In the genomic region with DNA sequence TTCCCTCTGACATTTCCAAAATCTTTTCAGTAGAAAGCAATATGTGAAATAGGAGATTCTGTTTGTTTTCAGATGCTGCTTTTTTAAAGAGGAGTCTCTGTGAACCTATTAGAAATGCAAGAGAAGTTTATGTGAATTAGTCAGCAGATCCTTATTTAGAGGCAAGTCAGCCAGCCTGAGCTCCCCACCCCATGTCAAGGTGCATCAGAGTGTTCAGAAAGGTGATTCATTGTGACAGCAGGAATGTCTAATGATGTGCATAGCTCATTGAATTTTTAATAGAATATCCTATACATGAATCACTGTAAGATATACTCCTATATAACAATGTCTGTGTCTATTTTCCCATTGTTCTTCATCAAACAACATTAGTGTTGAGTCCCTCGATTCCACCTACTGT, we compare ENCODE assay signal across 28 cellular contexts.
DNase-seq lines count a peak whose midpoint lies in the region; ATAC-seq, FAIRE-seq and TF ChIP-seq lines count a peak whose summit lies in the region.
"Had no signal": no experiment of that assay in that cellular context is flagged by ENCODE, and none has a peak within 500 bp of the region (broad histone marks: within the 10 kb centered on the region; RNA-seq: fewer than 3 reads in every experiment).

No MANE protein-coding gene starts in this region.

- no TSS peak for BruUV-seq in PC-3 (replicated peaks; lab: Mats Ljungman, UMichigan)

- DNase-seq in A172 (ENCODE audit: low spot score): peak; percentile 2
- peak; percentile 90 for DNase-seq in PC-3
- DNase-seq in bronchial epithelial cell (ENCODE audit: low read depth): peak; percentile 92
- peak; percentile 20 for DNase-seq in retinal pigment epithelial cell (ENCODE audit: low read depth)
- no peak for DNase-seq in NCI-H345 treated with DMSO at 0.1 percent for 48 hours (lab: John Stamatoyannopoulos, UW; ENCODE audit: unreplicated experiment)
- no peak for DNase-seq in spleen
- no peak for DNase-seq in activated gamma-delta T cell treated with Interleukin-2 at 50 U/mL for 16 hours
- DNase-seq: 8988T; AML-193; C1 segment of cervical spinal cord; CD8-positive, alpha-beta memory T cell; DMS53; GDM1; Kasumi-1; MG63; NCI-H1436 treated with DMSO at 0.1 percent for 48 hours; NCI-H2029 treated with DMSO at 0.1 percent for 48 hours; NCI-H226; NCI-H524; NCI-H774; NK-92 treated with Interleukin-12 subunit alpha and Interleukin-12 subunit beta, amount 100 ng/mL, for 24 hours; SHP77 treated with DMSO at 0.1 percent for 48 hours; SW 1271 had no signal

- H3K9ac ChIP-seq in PC-3 (ENCODE audit: low read length): no peak overlapping the region

- no peaks in the 10 kb centered on the region for H4K20me1 ChIP-seq in PC-3 (ENCODE audit: low read length)

- TF ChIP-seq POLR2A in spleen (IDR thresholded peaks at IDR 0.05): no peak

- no peak overlapping the region for H2AFZ ChIP-seq in PC-3 (ENCODE audit: low read length)
- H2AFZ ChIP-seq: GM23338 had no signal

- H3K9me2 ChIP-seq in PC-3 (replicated peaks; ENCODE audit: low read length): no peaks in the 10 kb centered on the region

- no peaks in the 10 kb centered on the region for H3K27me3 ChIP-seq in PC-3 (ENCODE audit: low read length)
- H3K27me3 ChIP-seq in bronchial epithelial cell (ENCODE audit: control insufficient read depth, insufficient read depth, low read length): no peaks in the 10 kb centered on the region
- H3K27me3 ChIP-seq in spleen (replicated peaks in 1 of 7): no peaks in the 10 kb centered on the region
- H3K27me3 ChIP-seq: MG63 had no signal

- no peaks in the 10 kb centered on the region for H3K79me2 ChIP-seq in PC-3 (ENCODE audit: low read length)

- POLR2A ChIA-PET in PC-3 (lab: Charles Lee; ENCODE audit: unreplicated experiment): no interaction called here

- H3K27ac ChIP-seq in PC-3 (ENCODE audit: low read length) (peak overlapping the region; percentile 44), spleen (no peak overlapping the region)
- H3K27ac ChIP-seq: SK-N-MC had no signal

- H3K9me3 ChIP-seq in PC-3 (ENCODE audit: low read length) (no peaks in the 10 kb centered on the region), spleen (no peaks in the 10 kb centered on the region)
- H3K9me3 ChIP-seq: HAP-1, MG63 had no signal

- H3K4me1 ChIP-seq in PC-3 (ENCODE audit: insufficient read depth, low read length) (peaks cover 13% of the 10 kb centered on the region; the same call in 1 of the 2 replicates), spleen (no peaks in the 10 kb centered on the region)
- H3K4me1 ChIP-seq: HAP-1 had no signal

- no peaks in the 10 kb centered on the region for H3K36me3 ChIP-seq in PC-3 (ENCODE audit: low read depth, low read length)
- no peaks in the 10 kb centered on the region for H3K36me3 ChIP-seq in bronchial epithelial cell (ENCODE audit: control insufficient read depth, insufficient read depth, low read length)
- no peaks in the 10 kb centered on the region for H3K36me3 ChIP-seq in spleen
- H3K36me3 ChIP-seq: HAP-1, MG63 had no signal

- 67 to 90% (median 76%) methylated on average over 1 of the region's 1 CpG for WGBS in spleen, 5 donors

- CTCF ChIA-PET in PC-3 (lab: Charles Lee): no interaction called here

- no peak overlapping the region for H3K4me3 ChIP-seq in PC-3 (ENCODE audit: low read length)
- no peak overlapping the region for H3K4me3 ChIP-seq in bronchial epithelial cell (ENCODE audit: low read depth, low read length)
- H3K4me3 ChIP-seq in retinal pigment epithelial cell (ENCODE audit: low read length): no peak overlapping the region
- H3K4me3 ChIP-seq in spleen: no peak overlapping the region
- H3K4me3 ChIP-seq: GM23338, HAP-1, MG63, SK-N-MC had no signal

- peak; percentile 99 for ATAC-seq in PC-3
- ATAC-seq: GM23338 had no signal

- no peak for TF ChIP-seq CTCF in PC-3 (conservative IDR thresholded peaks at IDR 0.05; ENCODE audit: low read depth, low read length)
- TF ChIP-seq CTCF in bronchial epithelial cell (IDR thresholded peaks at IDR 0.05; ENCODE audit: insufficient read depth, low read length, severe bottlenecking): no peak
- TF ChIP-seq CTCF in retinal pigment epithelial cell (conservative IDR thresholded peaks at IDR 0.05; ENCODE audit: low read depth, low read length): no peak
- no peak for TF ChIP-seq CTCF in spleen (IDR thresholded peaks at IDR 0.05 in 8 of 11, conservative IDR thresholded peaks at IDR 0.05 in 3 of 11)

- no peak for FAIRE-seq in bronchial epithelial cell (lab: Jason Lieb, UNC)
- FAIRE-seq: D721Med, GM18507 had no signal

- intact Hi-C loops in PC-3 (cut with micrococcal nuclease): no loop called here
- intact Hi-C loops in spleen (cut with DNase I; ENCODE audit: low total_unique reads): no loop called here

- no peaks in the 10 kb centered on the region for H3F3A ChIP-seq in PC-3 (ENCODE audit: low read length, unreplicated experiment)

- H3K4me2 ChIP-seq in PC-3 (ENCODE audit: low read length): peak overlapping the region; percentile 34; the same call in 1 of the 2 replicates
- H3K4me2 ChIP-seq: GM23338 had no signal

Comparison
In these comparisons a context has a peak if more than half of its experiments do, and no peak if none do; other contexts are left out.
1. DNase-seq: peak in A172 (single experiment), PC-3 (single experiment), bronchial epithelial cell (single experiment) and retinal pigment epithelial cell (single experiment); none in NCI-H345 treated with DMSO at 0.1 percent for 48 hours (single experiment), spleen (single experiment) and activated gamma-delta T cell treated with Interleukin-2 at 50 U/mL for 16 hours (single experiment).